ENCODE assay signal across 24 cellular contexts in the genomic region with DNA sequence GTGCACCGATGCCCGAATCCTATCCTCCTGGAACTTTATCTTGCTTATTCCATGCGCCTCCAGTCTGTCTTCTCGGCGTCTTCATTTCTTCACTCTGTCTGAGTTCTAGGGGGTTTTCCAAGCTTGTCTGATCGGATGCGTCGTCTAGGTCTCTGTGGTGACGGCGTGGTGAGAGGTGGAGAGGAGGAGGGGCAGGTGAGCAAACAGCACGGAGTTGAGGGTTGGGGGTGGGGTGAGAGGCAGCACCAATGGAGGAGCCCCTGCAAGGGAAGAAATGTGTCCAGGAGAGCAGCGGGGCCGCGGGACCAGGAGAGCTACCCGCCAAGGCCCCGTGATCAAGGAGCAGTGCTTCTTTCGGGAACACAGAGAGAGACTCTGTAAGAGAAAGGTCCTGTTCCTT.
"Had no signal": no experiment of that assay in that cellular context is flagged by ENCODE, and none has a peak within 500 bp of the region (broad histone marks: within the 10 kb centered on the region; RNA-seq: fewer than 3 reads in every experiment).

No MANE protein-coding gene starts in this region.

- H3K36me3 Mint-ChIP-seq: activated CD4-positive, alpha-beta memory T cell treated with anti-CD3 and anti-CD28 coated beads for 36 hours; activated naive CD4-positive, alpha-beta T cell treated with anti-CD3 and anti-CD28 coated beads, Interleukin-2, amount 10 ng/mL, durations not matched to agents 7 days and 5 days; activated naive CD8-positive, alpha-beta T cell treated with anti-CD3 and anti-CD28 coated beads for 36 hours; T-cell had no signal

- H3K4me3 Mint-ChIP-seq: activated CD4-positive, alpha-beta memory T cell treated with anti-CD3 and anti-CD28 coated beads for 36 hours; activated CD4-positive, alpha-beta T cell treated with anti-CD3 and anti-CD28 coated beads, Interleukin-2, amount 10 ng/mL, durations not matched to agents 7 days and 5 days; activated naive CD4-positive, alpha-beta T cell treated with anti-CD3 and anti-CD28 coated beads, Interleukin-2, amount 10 ng/mL, durations not matched to agents 7 days and 5 days; activated naive CD8-positive, alpha-beta T cell treated with anti-CD3 and anti-CD28 coated beads for 36 hours; activated T-cell treated with anti-CD3 and anti-CD28 coated beads, Interleukin-2, amount 50 U/mL, for 4 hours; T-cell had no signal

- ATAC-seq: activated T-cell treated with anti-CD3 and anti-CD28 coated beads, Interleukin-2, amount 50 U/mL, for 4 hours; Panc1; Right ventricle myocardium inferior; T-cell had no signal

- H3K27ac Mint-ChIP-seq: activated CD4-positive, alpha-beta memory T cell treated with anti-CD3 and anti-CD28 coated beads for 36 hours; activated CD4-positive, alpha-beta T cell treated with anti-CD3 and anti-CD28 coated beads, Interleukin-2, amount 10 ng/mL, durations not matched to agents 7 days and 5 days; activated naive CD4-positive, alpha-beta T cell treated with anti-CD3 and anti-CD28 coated beads, Interleukin-2, amount 10 ng/mL, durations not matched to agents 7 days and 5 days; activated naive CD8-positive, alpha-beta T cell treated with anti-CD3 and anti-CD28 coated beads for 36 hours; T-cell had no signal

- H3K4me3 ChIP-seq: SK-N-MC had no signal

- H3K9me3 Mint-ChIP-seq: activated CD4-positive, alpha-beta memory T cell treated with anti-CD3 and anti-CD28 coated beads for 36 hours; activated CD4-positive, alpha-beta T cell treated with anti-CD3 and anti-CD28 coated beads, Interleukin-2, amount 10 ng/mL, durations not matched to agents 7 days and 5 days; activated naive CD4-positive, alpha-beta T cell treated with anti-CD3 and anti-CD28 coated beads, Interleukin-2, amount 10 ng/mL, durations not matched to agents 7 days and 5 days; activated naive CD8-positive, alpha-beta T cell treated with anti-CD3 and anti-CD28 coated beads for 36 hours; activated T-cell treated with anti-CD3 and anti-CD28 coated beads, Interleukin-2, amount 50 U/mL, for 4 hours; T-cell had no signal

- DNase-seq: activated CD4-positive, alpha-beta memory T cell treated with anti-CD3 and anti-CD28 coated beads for 36 hours; activated CD4-positive, alpha-beta T cell treated with anti-CD3 and anti-CD28 coated beads, Interleukin-2, amount 10 ng/mL, durations not matched to agents 7 days and 5 days; activated CD4-positive, CD25-positive, alpha-beta regulatory T cell; activated CD8-positive, alpha-beta memory T cell treated with anti-CD3 and anti-CD28 coated beads for 24 hours; activated gamma-delta T cell; activated naive CD4-positive, alpha-beta T cell treated with anti-CD3 and anti-CD28 coated beads, Interleukin-2, amount 10 ng/mL, durations not matched to agents 7 days and 5 days; activated naive CD8-positive, alpha-beta T cell treated with anti-CD3 and anti-CD28 coated beads for 36 hours; activated T-cell treated with anti-CD3 and anti-CD28 coated beads, Interleukin-2, amount 50 U/mL, for 4 hours; Kasumi-1; NCI-H1105 treated with DMSO at 0.1 percent for 48 hours; NCI-H1436 treated with DMSO at 0.1 percent for 48 hours; NCI-H187; NCI-H2081; NCI-H510A treated with DMSO at 0.1 percent for 48 hours; NCI-H69; NK-92 treated with Interleukin-12 subunit alpha and Interleukin-12 subunit beta, amount 100 ng/mL, for 24 hours; OCI-M1; RPMI8226; T-cell; T-helper 2 cell; T1000 had no signal

- H3K27ac ChIP-seq: SK-N-MC had no signal

- H3K4me1 Mint-ChIP-seq: activated CD4-positive, alpha-beta T cell treated with anti-CD3 and anti-CD28 coated beads, Interleukin-2, amount 10 ng/mL, durations not matched to agents 7 days and 5 days; activated naive CD4-positive, alpha-beta T cell treated with anti-CD3 and anti-CD28 coated beads, Interleukin-2, amount 10 ng/mL, durations not matched to agents 7 days and 5 days; activated naive CD8-positive, alpha-beta T cell treated with anti-CD3 and anti-CD28 coated beads for 36 hours; T-cell had no signal
